In the genomic region with DNA sequence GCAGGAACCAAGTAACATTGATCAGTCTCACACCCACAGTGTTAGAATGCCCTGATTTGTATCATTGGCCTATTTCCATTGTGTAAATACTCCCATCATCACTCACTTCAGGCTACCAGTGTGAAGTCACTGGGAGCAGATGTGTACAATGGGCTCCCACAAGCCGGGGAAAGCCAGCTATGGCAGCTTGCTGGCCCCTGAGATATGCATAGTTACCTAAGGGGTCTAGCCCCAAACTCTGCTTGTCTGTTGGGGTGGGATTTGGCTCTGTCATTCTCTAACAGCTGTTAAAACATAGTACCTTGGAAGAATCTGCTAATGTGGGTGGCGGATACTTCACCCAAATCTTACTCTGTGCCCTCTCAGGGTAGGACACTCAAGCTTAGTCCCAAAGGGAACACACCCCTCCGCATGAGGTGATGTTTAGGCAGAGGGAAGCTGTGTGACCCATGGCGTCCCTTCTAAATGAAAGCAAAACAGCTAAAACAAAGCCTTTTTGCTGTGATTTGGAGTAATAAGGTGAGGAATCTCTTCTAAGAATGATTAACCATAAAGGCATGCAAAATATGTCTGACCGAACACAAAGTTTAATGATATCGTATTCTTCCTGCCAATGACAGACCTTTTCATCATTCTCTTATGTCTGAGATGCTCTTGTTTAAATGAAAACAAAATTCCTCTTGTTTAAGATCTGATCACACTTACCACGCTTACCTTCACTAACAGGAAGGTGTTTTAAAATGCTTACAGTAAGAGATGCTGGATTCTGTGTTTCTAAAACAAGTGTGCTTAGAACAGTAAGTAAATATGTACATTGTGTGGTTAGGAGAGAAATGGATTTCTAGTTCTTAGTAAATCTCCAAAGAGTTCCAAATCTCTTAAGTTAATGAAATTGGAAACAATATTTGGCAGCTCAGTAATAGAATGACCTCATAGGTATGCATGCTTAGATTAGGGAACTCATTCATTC, we compare ENCODE assay signal across 9 cellular contexts. TPM values are rescaled to one million over a fixed set of nuclear protein-coding genes. Genes with fewer than 3 reads are reported as not detected.
A peak's percentile ranks its signal among the peaks of the same experiment; 100 is the strongest.
DNase-seq lines count a peak whose midpoint lies in the region; ATAC-seq, FAIRE-seq and TF ChIP-seq lines count a peak whose summit lies in the region.
"Had no signal": no experiment of that assay in that cellular context is flagged by ENCODE, and none has a peak within 500 bp of the region (broad histone marks: within the 10 kb centered on the region; RNA-seq: fewer than 3 reads in every experiment).

No MANE protein-coding gene starts in this region.

- no peak for ATAC-seq in left colon
- ATAC-seq in HG02678 (IDR thresholded peaks at IDR 0.05; ENCODE audit: unreplicated experiment) = no peak

- no peak overlapping the region for H3K4me3 ChIP-seq in fibroblast of villous mesenchyme (ENCODE audit: low read depth, low read length)

- FAIRE-seq in GM12891 (lab: Jason Lieb, UNC) = no peak

- peak; percentile 91 for DNase-seq in EH (ENCODE audit: low read depth)
- DNase-seq in SK-MEL-5 (ENCODE audit: low read depth, low spot score) = peak; percentile 27
- peak; percentile 41 for DNase-seq in fibroblast of villous mesenchyme (ENCODE audit: low read depth)
- peak; percentile 75 for DNase-seq in pulmonary artery endothelial cell (ENCODE audit: low read depth, low spot score)
- DNase-seq in left colon = no peak
- DNase-seq in foreskin melanocyte = no peak
- no peak for DNase-seq in GM12891 (ENCODE audit: insufficient read length, low spot score)
- DNase-seq: activated naive CD4-positive, alpha-beta T cell treated with anti-CD3 and anti-CD28 coated beads, Interleukin-2, amount 10 ng/mL, durations not matched to agents 7 days and 5 days had no signal

- no peak for TF ChIP-seq POLR2A in GM12891 (IDR thresholded peaks at IDR 0.05; ENCODE audit: low read depth, low read length)

- intact Hi-C loops in left colon (cut with DNase I, micrococcal nuclease) = no loop called here

- no peak for TF ChIP-seq CTCF in fibroblast of villous mesenchyme (IDR thresholded peaks at IDR 0.05; ENCODE audit: insufficient read depth, low read depth, low read length)

- in situ Hi-C loops in SK-MEL-5 (cut with HindIII; ENCODE audit: low pct_unique_long_range_greater_than_20kb, low sequenced_read_pairs) = no loop called here

TF ChIP-seq in GM12891, 5 proteins besides CTCF, POLR2A, EP300 and RAD21:
- TF ChIP-seq POU2F2 (IDR thresholded peaks at IDR 0.05; ENCODE audit: low read depth, low read length) (no peak), TAF1 (IDR thresholded peaks at IDR 0.05; ENCODE audit: low read depth, low read length) (no peak), PAX5 (IDR thresholded peaks at IDR 0.05; ENCODE audit: insufficient read depth, low read length, severe bottlenecking) (no peak), SPI1 (IDR thresholded peaks at IDR 0.05; ENCODE audit: low read depth, low read length) (no peak), POLR2AphosphoS5 (IDR thresholded peaks at IDR 0.05; ENCODE audit: low read depth, low read length) (no peak)
TF ChIP-seq in GM12891: peak in this region for 0.

RNA-seq across cellular contexts. Expression of a gene that starts 46.0 kb away (rescaled TPM):
- total RNA-seq in SK-MEL-5 (2014; rRNA removed; shearing (Covaris generic)) = 53.5 and 59.0 TPM in 2 replicates
- polyA plus RNA-seq in SK-MEL-5 (2015; cell fraction: cytosol; rRNA removed) = 102 and 111 TPM in 2 replicates
- polyA plus RNA-seq in SK-MEL-5 (2015; cell fraction: nucleus; rRNA removed) = 68.5 and 75.2 TPM in 2 replicates
- total RNA-seq in fibroblast of villous mesenchyme = 82.1 and 92.4 TPM in 2 replicates
- 96.0 and 104 TPM in 2 replicates for total RNA-seq in pulmonary artery endothelial cell
- 1 to 10 TPM; 4.3 to 9.6 TPM for total RNA-seq in left colon
- 0.22 TPM for polyA plus RNA-seq in GM12891 (2012; ENCODE audit: low read depth, missing spikeins)

RNA-seq across cellular contexts. Expression of a gene that starts 51.7 kb away (rescaled TPM):
- 14.4 and 16.7 TPM in 2 replicates for total RNA-seq in SK-MEL-5 (2014; rRNA removed; shearing (Covaris generic))
- 31.1 and 34.6 TPM in 2 replicates for polyA plus RNA-seq in SK-MEL-5 (2015; cell fraction: cytosol; rRNA removed)
- 3.4 and 7.0 TPM in 2 replicates for polyA plus RNA-seq in SK-MEL-5 (2015; cell fraction: nucleus; rRNA removed)
- total RNA-seq in fibroblast of villous mesenchyme (5.2 and 6.0 TPM in 2 replicates), pulmonary artery endothelial cell (8.7 and 18.9 TPM in 2 replicates), left colon (1 to 10 TPM; 2.7 to 5.1 TPM)
- polyA plus RNA-seq in GM12891 (2012; ENCODE audit: low read depth, missing spikeins) = 5.0 TPM

Comparison
In these comparisons a context has a peak if more than half of its experiments do, and no peak if none do; other contexts are left out.
1. DNase-seq: peak in EH (single experiment), SK-MEL-5 (single experiment), fibroblast of villous mesenchyme (single experiment) and pulmonary artery endothelial cell (single experiment); none in left colon (0 of 2), foreskin melanocyte (single experiment) and GM12891 (single experiment).